4 cellular contexts compared by ENCODE assay signal in genomic region chr5:17497931-17498330, GRCh38. TPM values are rescaled to one million over a fixed set of nuclear protein-coding genes. Genes with fewer than 3 reads are reported as not detected.
"Had no signal": no experiment of that assay in that cellular context is flagged by ENCODE, and none has a peak within 500 bp of the region (broad histone marks: within the 10 kb centered on the region; RNA-seq: fewer than 3 reads in every experiment).

TAF11L2 (plus strand) TSS chr5:17498231.

RNA-seq across cellular contexts. Expression of gene TAF11L2, which starts in this region (rescaled TPM):
- total RNA-seq: LHCN-M2, M059J, MCF 10A, NCI-H460 had no signal
